In the genomic region with DNA sequence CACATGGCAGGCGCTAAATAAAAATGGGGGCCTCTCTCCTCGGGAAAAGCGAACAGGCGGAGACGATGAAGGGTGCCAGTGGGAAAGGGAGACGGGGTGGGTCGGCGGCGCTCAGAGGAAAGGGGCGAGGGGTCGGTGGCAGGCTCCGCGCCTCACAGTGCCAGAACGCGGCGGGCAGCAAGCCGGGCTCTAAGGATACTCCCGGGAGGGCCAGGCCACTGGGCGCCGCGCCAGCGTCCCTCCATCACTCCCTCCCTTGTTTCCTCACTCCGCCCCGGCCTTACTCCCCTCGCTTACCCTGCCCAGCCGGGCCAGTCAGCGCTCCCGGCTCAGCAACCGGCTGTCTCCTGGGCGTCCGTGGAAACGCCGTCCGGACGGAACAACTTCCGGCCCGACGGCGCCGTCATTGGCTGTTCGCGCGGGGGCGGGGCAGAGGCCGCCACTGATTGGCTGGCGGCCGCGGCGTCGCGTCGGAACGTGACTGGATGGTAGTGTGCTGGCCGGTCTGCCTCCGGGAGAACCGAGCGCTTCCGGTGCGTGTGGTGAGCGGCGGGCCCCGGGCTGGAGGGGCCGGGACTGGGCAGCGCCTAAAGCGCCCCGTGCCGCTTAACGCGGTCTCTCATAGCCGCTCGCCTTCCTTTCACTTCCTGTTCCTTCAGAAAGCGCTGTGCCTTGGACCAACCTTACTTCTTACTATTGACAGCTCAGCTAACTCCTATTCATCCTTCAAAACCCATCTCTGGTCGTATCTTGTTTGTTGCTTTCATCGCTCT, we compare ENCODE assay signal across 8 cellular contexts. TPM values are rescaled to one million over a fixed set of nuclear protein-coding genes. Genes with fewer than 3 reads are reported as not detected.
DNase-seq lines count a peak whose midpoint lies in the region; ATAC-seq and TF ChIP-seq lines count a peak whose summit lies in the region.

A gene (plus strand): TSS at position 523 of the 773 bp plus-strand sequence.

- DNase-seq in EH (ENCODE audit: low read depth) (peak; percentile 97), GOT3 (lab: John Stamatoyannopoulos, UW) (peak; percentile 71), LHCN-M2 (ENCODE audit: low read depth) (peak; percentile 93), RPMI7951 (ENCODE audit: low read depth) (peak; percentile 91), fibroblast of lung (ENCODE audit: low read depth in 2 of 2) (peak; percentile 95 to 96), natural killer cell (peak; percentile 94)
- peak; percentile 82 to 92 for DNase-seq in activated T-helper 1 cell treated with anti-CD3 and anti-CD28 coated beads, Interleukin-2, amount 50 U/mL, for 16 hours (ENCODE audit: low read depth in 1 of 2, low spot score in 1 of 2)
- peak; percentile 84 to 90 (median 87) for DNase-seq in stimulated activated naive CD4-positive, alpha-beta T cell (lab: John Stamatoyannopoulos, UW)

- H3K4me1 ChIP-seq in fibroblast of lung (ENCODE audit: control insufficient read depth, extremely low read depth, insufficient read depth, low read length), result peaks cover 7% of the 10 kb centered on the region

- peaks cover 15% of the 10 kb centered on the region for H3K79me2 ChIP-seq in fibroblast of lung (ENCODE audit: control insufficient read depth, insufficient read depth, low read length)

- H3K4me1 Mint-ChIP-seq in natural killer cell, result peaks cover 24 to 29% of the 10 kb centered on the region in 2 donors

- peak within 1 kb of the TSS; percentile 99 for H3K27ac ChIP-seq in fibroblast of lung (ENCODE audit: insufficient read depth, low read length)

- H3K36me3 ChIP-seq in fibroblast of lung (ENCODE audit: control insufficient read depth, insufficient read depth, low read length), result no peaks in the 10 kb centered on the region

- no peaks in the 10 kb centered on the region for H3K36me3 Mint-ChIP-seq in natural killer cell

- ATAC-seq in natural killer cell, result peak; percentile 85 to 94 (median 93)

- intact Hi-C loops in natural killer cell (cut with micrococcal nuclease), result loop anchor here (2.0 to 5.0 kb wide), 3 partner anchors 69 to 139 kb away; a partner anchor contains a TSS

- H3K9me3 ChIP-seq in fibroblast of lung (ENCODE audit: control insufficient read depth, insufficient read depth, low read depth, low read length), result no peaks in the 10 kb centered on the region

- H3K4me2 ChIP-seq in fibroblast of lung (ENCODE audit: extremely low read depth, insufficient read depth, low read length), result peak within 1 kb of the TSS; percentile 94

- peak within 1 kb of the TSS; percentile 91 for H3K9ac ChIP-seq in fibroblast of lung (ENCODE audit: insufficient read depth, low read length)

- H3K27ac Mint-ChIP-seq in natural killer cell, result peak within 1 kb of the TSS; percentile 88 to 94

- H3K4me3 ChIP-seq in fibroblast of lung (replicated peaks in 1 of 4; ENCODE audit: control extremely low read depth in 1 of 4, insufficient read depth in 1 of 4, low read depth in 3 of 4, low read length in 4 of 4), result peak within 1 kb of the TSS; percentile 59 to 97 (median 80)

- TF ChIP-seq CTCF in fibroblast of lung (conservative IDR thresholded peaks at IDR 0.05 in 1 of 2, IDR thresholded peaks at IDR 0.05 in 1 of 2; ENCODE audit: low read depth in 1 of 2, low read length in 2 of 2) (no peak), natural killer cell (IDR thresholded peaks at IDR 0.05) (no peak)

- peak within 1 kb of the TSS; percentile 16 for H2AFZ ChIP-seq in fibroblast of lung (ENCODE audit: low read length)

- no peaks in the 10 kb centered on the region for H3K27me3 Mint-ChIP-seq in natural killer cell (ENCODE audit: low read depth in 2 of 2)

- H3K27me3 ChIP-seq in fibroblast of lung (ENCODE audit: control insufficient read depth, insufficient read depth, low read length), result no peaks in the 10 kb centered on the region

- peak within 1 kb of the TSS; percentile 93 for H3K4me3 Mint-ChIP-seq in natural killer cell

- no peaks in the 10 kb centered on the region for H3K9me3 Mint-ChIP-seq in natural killer cell

- no peaks in the 10 kb centered on the region for H4K20me1 ChIP-seq in fibroblast of lung (ENCODE audit: control insufficient read depth, extremely low read depth, insufficient read depth, low read length)

RNA-seq across cellular contexts. Expression of the gene that starts here (rescaled TPM):
- total RNA-seq in LHCN-M2 (2014; rRNA removed) (9.7 and 16.2 TPM in 2 replicates), fibroblast of lung (15.4 and 20.3 TPM in 2 replicates), natural killer cell (1 to 10 TPM; 5.0 to 9.8 (median 9.7) TPM)
- polyA plus RNA-seq in LHCN-M2 (2012), result 12.8 TPM
- total RNA-seq in RPMI7951 (2014; rRNA removed; shearing (Covaris generic)), result 7.3 and 8.2 TPM in 2 replicates
- 10.1 and 21.2 TPM in 2 replicates for polyA plus RNA-seq in fibroblast of lung
- polyA plus RNA-seq in fibroblast of lung (2012), result 10.3 and 19.7 TPM in 2 replicates
- polyA minus RNA-seq in fibroblast of lung (ENCODE audit: low replicate concordance), result 9.5 and 20.6 TPM in 2 replicates

Comparison
In these comparisons a context has a peak if more than half of its experiments do, and no peak if none do; other contexts are left out.
1. Peak in every context shown above with its lines: DNase-seq, ATAC-seq, H3K4me3 ChIP-seq and H3K27ac ChIP-seq.